ENCODE assay signal across 8 cellular contexts in genomic region chr6:42217165-42217522, GRCh38. TPM values are rescaled to one million over a fixed set of nuclear protein-coding genes. Genes with fewer than 3 reads are reported as not detected.
A peak's percentile ranks its signal among the peaks of the same experiment; 100 is the strongest.
DNase-seq lines count a peak whose midpoint lies in the region; TF ChIP-seq lines count a peak whose summit lies in the region.

No MANE protein-coding gene starts in this region.

- peaks cover 38% of the 10 kb centered on the region for H3K36me3 Mint-ChIP-seq in activated T-cell treated with anti-CD3 and anti-CD28 coated beads, Interleukin-2, amount 50 U/mL, for 24 hours (ENCODE audit: low read depth)

- H3K4me1 ChIP-seq in ascending aorta = peaks cover 3 to 4% of the 10 kb centered on the region in 2 donors
- peaks cover 3 to 27% (median 21%) of the 10 kb centered on the region in 4 donors for H3K4me1 ChIP-seq in liver (ENCODE audit: control insufficient read depth in 4 of 4, insufficient read depth in 4 of 4, low read length in 3 of 4)
- peaks cover 3 to 32% (median 11%) of the 10 kb centered on the region in 4 donors for H3K4me1 ChIP-seq in tibial nerve

- peak overlapping the region; percentile 99 for H3K4me3 Mint-ChIP-seq in activated T-cell treated with anti-CD3 and anti-CD28 coated beads, Interleukin-2, amount 50 U/mL, for 24 hours

- no peaks in the 10 kb centered on the region for H3K27me3 Mint-ChIP-seq in activated T-cell treated with anti-CD3 and anti-CD28 coated beads, Interleukin-2, amount 50 U/mL, for 24 hours

- peak overlapping the region; percentile 99 for H3K27ac Mint-ChIP-seq in activated T-cell treated with anti-CD3 and anti-CD28 coated beads, Interleukin-2, amount 50 U/mL, for 24 hours

- H3K36me3 ChIP-seq in ascending aorta (peaks cover 8 to 20% of the 10 kb centered on the region in 2 donors), liver (ENCODE audit: control insufficient read depth in 4 of 4, insufficient read depth in 3 of 4, low read depth in 1 of 4, low read length in 3 of 4) (peaks cover 0 to 11% (median 9%) of the 10 kb centered on the region in 4 donors), tibial nerve (peaks cover 0 to 19% (median 0%) of the 10 kb centered on the region in 3 donors)

- no peak for TF ChIP-seq EP300 in tibial nerve (IDR thresholded peaks at IDR 0.05)

- no peaks in the 10 kb centered on the region for H3K9me3 Mint-ChIP-seq in activated T-cell treated with anti-CD3 and anti-CD28 coated beads, Interleukin-2, amount 50 U/mL, for 24 hours

- H3K4me3 ChIP-seq in ascending aorta = peak overlapping the region; percentile 59 to 80
- peak overlapping the region; percentile 86 to 96 (median 90) for H3K4me3 ChIP-seq in liver (ENCODE audit: low read depth in 1 of 3, low read length in 3 of 3)
- H3K4me3 ChIP-seq in tibial nerve = peak overlapping the region; percentile 53 to 77 (median 75)

- TF ChIP-seq RAD21 in liver (IDR thresholded peaks at IDR 0.05) = no peak

- no peaks in the 10 kb centered on the region for H3K9me3 ChIP-seq in ascending aorta
- H3K9me3 ChIP-seq in liver (ENCODE audit: control insufficient read depth in 4 of 4, low read length in 3 of 4) = no peaks in the 10 kb centered on the region
- no peaks in the 10 kb centered on the region for H3K9me3 ChIP-seq in tibial nerve

- no peak for TF ChIP-seq POLR2A in tibial nerve (IDR thresholded peaks at IDR 0.05)

- peak overlapping the region; percentile 96 for H3K9ac ChIP-seq in liver (ENCODE audit: low read depth in 1 of 2, low read length in 2 of 2)

- WGBS in liver = under 1% methylated on average over 6 of the region's 6 CpGs
- 2 to 3% methylated on average over 6 of the region's 6 CpGs for WGBS in tibial nerve, 2 donors

- DNase-seq in activated T-cell treated with anti-CD3 and anti-CD28 coated beads, Interleukin-2, amount 50 U/mL, for 24 hours = no peak
- DNase-seq in activated T-cell treated with anti-CD3 and anti-CD28 coated beads for 4 hours = no peak
- no peak for DNase-seq in ascending aorta (ENCODE audit: low spot score in 2 of 2)
- no peak for DNase-seq in tibial nerve (ENCODE audit: low spot score in 2 of 2)
- DNase-seq in stimulated activated CD4-positive, alpha-beta T cell treated with anti-CD3 and anti-CD28 coated beads, Interleukin-12 subunit alpha, Interleukin-12 subunit beta, amount 100 ng/mL, for 4 hours = no peak
- no peak for DNase-seq in NCI-H1105 treated with DMSO at 0.1 percent for 48 hours (lab: John Stamatoyannopoulos, UW)
- DNase-seq in NCI-H2171 treated with DMSO at 0.1 percent for 48 hours (lab: John Stamatoyannopoulos, UW) = no peak

- intact Hi-C loops in ascending aorta (cut with DNase I) = loop anchor here (1.0 to 10.0 kb wide), 6 partner anchors 166 to 1298 kb away; partner anchors contain the start of genes BYSL, LRRC73, MED20 and POLR1C

- TF ChIP-seq CTCF in ascending aorta (IDR thresholded peaks at IDR 0.05) (no peak), liver (IDR thresholded peaks at IDR 0.05; ENCODE audit: low read depth, low read length, missing input control) (no peak), tibial nerve (IDR thresholded peaks at IDR 0.05) (no peak)

- H3K27ac ChIP-seq in ascending aorta = peak overlapping the region; percentile 61 to 72
- peak overlapping the region; percentile 77 to 80 for H3K27ac ChIP-seq in liver (ENCODE audit: low read depth in 1 of 2, low read length in 2 of 2)
- H3K27ac ChIP-seq in tibial nerve = peak overlapping the region in 3 of 4 donors; percentile 49 to 87 (median 76)

- H3K4me1 Mint-ChIP-seq in activated T-cell treated with anti-CD3 and anti-CD28 coated beads, Interleukin-2, amount 50 U/mL, for 24 hours (ENCODE audit: low read depth) = peaks cover 40% of the 10 kb centered on the region

- no peaks in the 10 kb centered on the region for H3K27me3 ChIP-seq in ascending aorta
- no peaks in the 10 kb centered on the region for H3K27me3 ChIP-seq in liver (ENCODE audit: control insufficient read depth in 4 of 4, insufficient read depth in 4 of 4, low read length in 3 of 4)
- no peaks in the 10 kb centered on the region for H3K27me3 ChIP-seq in tibial nerve

TF ChIP-seq in liver, 16 proteins besides CTCF, POLR2A, EP300 and RAD21:
- TF ChIP-seq SP1 (IDR thresholded peaks at IDR 0.05) (no peak), GABPA (IDR thresholded peaks at IDR 0.05 in 1 of 2, conservative IDR thresholded peaks at IDR 0.05 in 1 of 2) (no peak), FOXA2 (IDR thresholded peaks at IDR 0.05) (no peak), ATF3 (IDR thresholded peaks at IDR 0.05) (no peak), YY1 (IDR thresholded peaks at IDR 0.05) (no peak), HNF4A (conservative IDR thresholded peaks at IDR 0.05) (no peak), TAF1 (conservative IDR thresholded peaks at IDR 0.05) (no peak), ZBTB33 (IDR thresholded peaks at IDR 0.05) (no peak), JUND (IDR thresholded peaks at IDR 0.05) (no peak), EGR1 (IDR thresholded peaks at IDR 0.05; ENCODE audit: low read depth in 2 of 2) (no peak), RXRA (IDR thresholded peaks at IDR 0.05) (no peak), REST (IDR thresholded peaks at IDR 0.05) (no peak), FOXA1 (IDR thresholded peaks at IDR 0.05) (no peak), NR2F2 (IDR thresholded peaks at IDR 0.05) (no peak), HNF4G (IDR thresholded peaks at IDR 0.05) (no peak), MAX (IDR thresholded peaks at IDR 0.05) (no peak)

RNA-seq across cellular contexts. Expression of gene MRPS10, which starts 0.5 kb away (rescaled TPM):
- 5.4 TPM for total RNA-seq in ascending aorta
- 10 to 100 TPM; 22.8 to 26.8 TPM for total RNA-seq in liver
- 10 to 100 TPM; 20.1 to 25.0 TPM for polyA plus RNA-seq in liver
- 10 to 100 TPM; 20.7 to 30.6 (median 23.6) TPM for total RNA-seq in tibial nerve

RNA-seq across cellular contexts. Expression of gene GUCA1B, which starts 22.4 kb away (rescaled TPM):
- total RNA-seq in ascending aorta = 0.64 TPM
- under 1 TPM; 0.17 to 0.47 TPM for total RNA-seq in liver
- under 1 TPM in 1 of 2 donors, not detected in 1; 0.32 TPM for polyA plus RNA-seq in liver
- total RNA-seq in tibial nerve = 1 to 10 TPM in 3 of 4 donors, not detected in 1; 4.4 to 7.5 (median 4.6) TPM

RNA-seq across cellular contexts. Expression of gene GUCA1A, which starts 44.0 kb away (rescaled TPM):
- total RNA-seq in ascending aorta = 0.21 TPM
- total RNA-seq in liver = not detected
- not detected for polyA plus RNA-seq in liver
- not detected for total RNA-seq in tibial nerve
